In the genomic region with DNA sequence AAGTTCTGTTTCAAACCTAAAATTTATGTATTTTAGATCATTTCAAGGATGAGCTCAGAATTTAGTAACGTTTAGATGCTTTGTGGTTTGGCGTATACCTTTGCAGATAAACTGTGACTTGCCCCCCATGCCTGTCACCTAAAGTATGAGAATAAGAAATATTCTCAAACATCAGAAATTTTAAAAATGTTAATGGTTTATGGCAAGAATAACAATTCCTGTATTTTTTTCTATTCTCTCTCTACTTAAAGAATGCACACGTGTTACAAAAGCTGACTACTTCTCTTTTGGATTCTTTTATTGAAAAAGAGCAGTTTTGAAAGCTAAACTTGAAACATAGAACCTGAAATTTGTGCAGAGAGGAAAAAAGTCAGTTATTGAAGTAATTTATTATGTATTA, we compare ENCODE assay signal across 18 cellular contexts. TPM values are rescaled to one million over a fixed set of nuclear protein-coding genes. Genes with fewer than 3 reads are reported as not detected.
DNase-seq lines count a peak whose midpoint lies in the region; ATAC-seq, FAIRE-seq and TF ChIP-seq lines count a peak whose summit lies in the region.
"Had no signal": no experiment of that assay in that cellular context is flagged by ENCODE, and none has a peak within 500 bp of the region (broad histone marks: within the 10 kb centered on the region; RNA-seq: fewer than 3 reads in every experiment).

No MANE protein-coding gene starts in this region.

- H3K9me3 Mint-ChIP-seq in stimulated activated naive CD8-positive, alpha-beta T cell treated with anti-CD3 and anti-CD28 coated beads, Interleukin-15, amount 100 ng/mL, for 72 hours = no peaks in the 10 kb centered on the region
- H3K9me3 Mint-ChIP-seq in naive thymus-derived CD8-positive, alpha-beta T cell = no peaks in the 10 kb centered on the region
- H3K9me3 Mint-ChIP-seq: dendritic cell treated with granulocyte-macrophage colony-stimulating factor and Interleukin-4, amounts not matched to agents 40 ng/mL and 50 ng/mL, for 4 days; nephron progenitor cell; WTC11 had no signal

- TF ChIP-seq EP300 in HepG2 (IDR thresholded peaks at IDR 0.05; ENCODE audit: low read depth in 2 of 2, low read length in 2 of 2) (no peak), HepG2 (CRISPR knock-in tag; IDR thresholded peaks at IDR 0.05; ENCODE audit: borderline replicate concordance) (no peak)

- H3K4me3 ChIP-seq in ACC112 (ENCODE audit: low read depth, low read length) = peak overlapping the region; percentile 90
- peak overlapping the region; percentile 74 to 95 for H3K4me3 ChIP-seq in ascending aorta
- peak overlapping the region in 2 of 3 experiments; percentile 83 to 86; a peak in 3 of 6 replicates for H3K4me3 ChIP-seq in HepG2 (replicated peaks in 1 of 3; ENCODE audit: insufficient read depth in 1 of 3, low read depth in 2 of 3, low read length in 3 of 3)
- peak overlapping the region in 1 of 2 donors; percentile 90 for H3K4me3 ChIP-seq in stomach smooth muscle (ENCODE audit: low read length in 2 of 2)
- H3K4me3 ChIP-seq: HAP-1 had no signal

- H2AFZ ChIP-seq in ACC112 (ENCODE audit: low read length, unreplicated experiment) = no peak overlapping the region
- no peak overlapping the region for H2AFZ ChIP-seq in HepG2 (ENCODE audit: low read length)

- H3K36me3 ChIP-seq in ACC112 (ENCODE audit: insufficient read depth, low read length) (peaks cover 24% of the 10 kb centered on the region), ascending aorta (peaks cover 0 to 6% of the 10 kb centered on the region in 2 donors), HepG2 (replicated peaks in 1 of 2; ENCODE audit: control insufficient read depth in 1 of 2, insufficient read depth in 2 of 2, low read length in 2 of 2) (peaks cover 2 to 16% of the 10 kb centered on the region in 2 experiments; a peak in 3 of 5 replicates), stomach smooth muscle (ENCODE audit: control insufficient read depth in 2 of 2, insufficient read depth in 2 of 2, low read length in 2 of 2) (peaks cover 5 to 8% of the 10 kb centered on the region in 2 donors)

- DNase-seq in ascending aorta (ENCODE audit: low spot score in 2 of 2) (no peak), HepG2 (ENCODE audit: low spot score) (no peak), GM10248 (ENCODE audit: extremely low spot score) (no peak)
- DNase-seq in stimulated activated naive CD8-positive, alpha-beta T cell treated with anti-CD3 and anti-CD28 coated beads, Interleukin-15, amount 100 ng/mL, for 72 hours = no peak
- no peak for DNase-seq in naive thymus-derived CD8-positive, alpha-beta T cell
- DNase-seq: anterior cingulate cortex; NCI-H2081; NCI-H526; nephron progenitor cell; Peyer's patch; stimulated activated CD4-positive, alpha-beta T cell treated with anti-CD3 and anti-CD28 coated beads, Interleukin-2, amount 100 ng/mL, for 24 hours had no signal

- peaks cover 10% of the 10 kb centered on the region for H3K4me1 ChIP-seq in ACC112 (ENCODE audit: control insufficient read depth, insufficient read depth, low read length, unreplicated experiment)
- H3K4me1 ChIP-seq in ascending aorta = peaks cover 0 to 4% of the 10 kb centered on the region in 2 donors
- H3K4me1 ChIP-seq in HepG2 (ENCODE audit: insufficient read depth, low read length) = peaks cover 64% of the 10 kb centered on the region
- H3K4me1 ChIP-seq in stomach smooth muscle (ENCODE audit: control insufficient read depth, insufficient read depth, low read length) = peaks cover 7% of the 10 kb centered on the region

- H3K36me3 Mint-ChIP-seq in naive thymus-derived CD8-positive, alpha-beta T cell = peaks cover 0 to 9% (median 2%) of the 10 kb centered on the region in 3 donors
- H3K36me3 Mint-ChIP-seq: WTC11 had no signal

- no peak for FAIRE-seq in HepG2 (lab: Jason Lieb, UNC)

- CTCF ChIA-PET in HepG2 (lab: Yijun Ruan, JAX; ENCODE audit: low intra/inter-chr PET ratio, low total read pairs) (no interaction called here), GM10248 (lab: Yijun Ruan, JAX) (no interaction called here)

- peak overlapping the region; percentile 81 for H3K4me2 ChIP-seq in HepG2 (ENCODE audit: low read depth, low read length)

- TF ChIP-seq RAD21 in HepG2 (CRISPR knock-in tag; IDR thresholded peaks at IDR 0.05) = no peak

- H3K27me3 ChIP-seq in ACC112 (ENCODE audit: insufficient read depth, low read length) (no peaks in the 10 kb centered on the region), ascending aorta (no peaks in the 10 kb centered on the region), HepG2 (ENCODE audit: control insufficient read depth in 1 of 2, insufficient read depth in 2 of 2, low read length in 2 of 2) (no peaks in the 10 kb centered on the region; a peak in 1 of 5 replicates), stomach smooth muscle (ENCODE audit: control insufficient read depth in 1 of 2, insufficient read depth in 2 of 2, low read length in 2 of 2) (no peaks in the 10 kb centered on the region)
- H3K27me3 ChIP-seq: Peyer's patch had no signal

- peaks cover 10% of the 10 kb centered on the region for H3K4me1 Mint-ChIP-seq in stimulated activated naive CD8-positive, alpha-beta T cell treated with anti-CD3 and anti-CD28 coated beads, Interleukin-15, amount 100 ng/mL, for 72 hours
- peaks cover 12 to 16% (median 14%) of the 10 kb centered on the region in 4 donors for H3K4me1 Mint-ChIP-seq in naive thymus-derived CD8-positive, alpha-beta T cell

- H3K27me3 Mint-ChIP-seq in stimulated activated naive CD8-positive, alpha-beta T cell treated with anti-CD3 and anti-CD28 coated beads, Interleukin-15, amount 100 ng/mL, for 72 hours = peaks cover 13% of the 10 kb centered on the region
- H3K27me3 Mint-ChIP-seq in naive thymus-derived CD8-positive, alpha-beta T cell = peaks cover 0 to 12% (median 0%) of the 10 kb centered on the region in 5 donors

- ATAC-seq in HepG2 = no peak
- no peak for ATAC-seq in stimulated activated naive CD8-positive, alpha-beta T cell treated with anti-CD3 and anti-CD28 coated beads, Interleukin-15, amount 100 ng/mL, for 72 hours
- ATAC-seq in GM19455 (IDR thresholded peaks at IDR 0.05; ENCODE audit: unreplicated experiment) = no peak
- ATAC-seq in naive thymus-derived CD8-positive, alpha-beta T cell = no peak
- ATAC-seq: esophagus mucosa, WTC11 had no signal

- POLR2A ChIA-PET in HepG2 (lab: Yijun Ruan, JAX) (interaction anchor here (1.0 kb wide), 1 partner anchor 17 kb away, joined by 3 read pairs; no protein-coding TSS in a partner anchor), GM10248 (lab: Yijun Ruan, JAX) (no interaction called here)
- POLR2A ChIA-PET in naive thymus-derived CD8-positive, alpha-beta T cell (lab: Charles Lee) = interaction anchor here (0.6 to 2.0 kb wide), 2 partner anchors 9 to 615 kb away, joined by 3 to 9 read pairs; no protein-coding TSS in a partner anchor

- peaks cover 29% of the 10 kb centered on the region for H4K20me1 ChIP-seq in HepG2 (ENCODE audit: insufficient read depth, low read length)

- peak overlapping the region; percentile 6; the same call in 1 of the 2 replicates for H3K27ac ChIP-seq in ACC112 (ENCODE audit: low read depth, low read length)
- peak overlapping the region; percentile 95 to 98 for H3K27ac ChIP-seq in ascending aorta
- H3K27ac ChIP-seq in HepG2 (ENCODE audit: extremely low read length, insufficient read depth, low read length) = peak overlapping the region; percentile 34
- peak overlapping the region; percentile 2 for H3K27ac ChIP-seq in stomach smooth muscle (ENCODE audit: low read length)

- H3K27ac Mint-ChIP-seq in stimulated activated naive CD8-positive, alpha-beta T cell treated with anti-CD3 and anti-CD28 coated beads, Interleukin-15, amount 100 ng/mL, for 72 hours = no peak overlapping the region
- no peak overlapping the region for H3K27ac Mint-ChIP-seq in naive thymus-derived CD8-positive, alpha-beta T cell
- H3K27ac Mint-ChIP-seq: dendritic cell treated with granulocyte-macrophage colony-stimulating factor and Interleukin-4, amounts not matched to agents 40 ng/mL and 50 ng/mL, for 4 days; nephron progenitor cell had no signal

- no peak overlapping the region for H3K4me3 Mint-ChIP-seq in stimulated activated naive CD8-positive, alpha-beta T cell treated with anti-CD3 and anti-CD28 coated beads, Interleukin-15, amount 100 ng/mL, for 72 hours
- no peak overlapping the region for H3K4me3 Mint-ChIP-seq in naive thymus-derived CD8-positive, alpha-beta T cell
- H3K4me3 Mint-ChIP-seq: dendritic cell treated with granulocyte-macrophage colony-stimulating factor and Interleukin-4, amounts not matched to agents 40 ng/mL and 50 ng/mL, for 4 days; nephron progenitor cell; WTC11 had no signal

- intact Hi-C loops in ascending aorta (cut with DNase I) = no loop called here
- intact Hi-C loops in HepG2 (cut with micrococcal nuclease; ENCODE audit: unreplicated experiment) = loop anchor here (5.0 to 10.0 kb wide), 2 partner anchors 34 to 99 kb away; no protein-coding TSS in a partner anchor

- H3K79me2 ChIP-seq in ACC112 (ENCODE audit: control insufficient read depth, insufficient read depth, low read length, unreplicated experiment) = peaks cover 82% of the 10 kb centered on the region
- peaks cover 89% of the 10 kb centered on the region for H3K79me2 ChIP-seq in HepG2 (ENCODE audit: insufficient read depth, low read length)

- H3K9ac ChIP-seq in HepG2 (ENCODE audit: insufficient read depth, low read depth, low read length) (peak overlapping the region; percentile 92; the same call in 1 of the 2 replicates), stomach smooth muscle (ENCODE audit: low read length in 2 of 2) (peak overlapping the region in 1 of 2 donors; percentile 20)

- no peaks in the 10 kb centered on the region for H3K9me3 ChIP-seq in ascending aorta
- H3K9me3 ChIP-seq in HepG2 (ENCODE audit: low read length) = no peaks in the 10 kb centered on the region
- H3K9me3 ChIP-seq in stomach smooth muscle (ENCODE audit: control insufficient read depth in 2 of 2, low read length in 2 of 2) = no peaks in the 10 kb centered on the region
- H3K9me3 ChIP-seq: HAP-1, Peyer's patch had no signal

- in situ Hi-C loops in HepG2 (cut with HindIII; ENCODE audit: extremely low pct_ligation_motif_present, low pct_unique_long_range_greater_than_20kb) = no loop called here

- no TSS peak for BruUV-seq in HepG2 (replicated peaks; lab: Mats Ljungman, UMichigan)

- TF ChIP-seq CTCF in ascending aorta (IDR thresholded peaks at IDR 0.05) = no peak
- no peak for TF ChIP-seq CTCF in HepG2 (CRISPR knock-in tag; IDR thresholded peaks at IDR 0.05)
- TF ChIP-seq CTCF in GM10248 (IDR thresholded peaks at IDR 0.05; ENCODE audit: control extremely low read depth, extremely low read depth, low read depth, missing control alignments) = no peak

- no peak for TF ChIP-seq POLR2A in HepG2 (IDR thresholded peaks at IDR 0.05; ENCODE audit: insufficient read depth in 1 of 2, low read depth in 2 of 2, low read length in 2 of 2)

- WGBS in HepG2 (ENCODE audit: low lambda C conversion rate) = 36% methylated on average over 3 of the region's 3 CpGs

RNA-seq across cellular contexts. Expression of a gene that starts 3.9 kb away (rescaled TPM):
- total RNA-seq in ascending aorta (52.0 TPM), HepG2 (2016; rRNA removed; fragmentation: Illumina TruSeq; extraction: Trizol) (14.8 and 28.5 TPM in 2 replicates)
- total RNA-seq in HepG2 (2016; cell fraction: cytosol; rRNA removed; fragmentation: Illumina TruSeq; extraction: Trizol; ENCODE audit: low read depth) = 8.1 and 8.4 TPM in 2 replicates
- total RNA-seq in HepG2 (2016; cell fraction: insoluble cytoplasmic fraction; rRNA removed; fragmentation: Illumina TruSeq; extraction: Trizol) = 11.5 and 25.9 TPM in 2 replicates
- 7.4 and 7.5 TPM in 2 replicates for total RNA-seq in HepG2 (2016; cell fraction: membrane; rRNA removed; fragmentation: Illumina TruSeq; extraction: Trizol)
- total RNA-seq in HepG2 (2016; cell fraction: nucleus; rRNA removed; fragmentation: Illumina TruSeq; extraction: Trizol) = 110 and 115 TPM in 2 replicates
- polyA plus RNA-seq in HepG2 (2011; rRNA removed) = 14.1 and 14.7 TPM in 2 replicates
- polyA plus RNA-seq in HepG2 (2011; cell fraction: cytosol; rRNA removed) = 11.0 and 12.6 TPM in 2 replicates
- 20.1 and 25.7 TPM in 2 replicates for polyA plus RNA-seq in HepG2 (2011; cell fraction: nucleus; rRNA removed)
- 4.5 and 5.7 TPM in 2 replicates for polyA plus RNA-seq in HepG2 (2012)
- 0.64 and 0.71 TPM in 2 replicates for polyA plus RNA-seq in HepG2 (2016; cell fraction: cytosol; fragmentation: Illumina TruSeq; extraction: Trizol; ENCODE audit: low read depth)
- 11.5 and 13.5 TPM in 2 replicates for polyA plus RNA-seq in HepG2 (2016; cell fraction: insoluble cytoplasmic fraction; fragmentation: Illumina TruSeq; extraction: Trizol; ENCODE audit: low read depth)
- 3.0 and 3.1 TPM in 2 replicates for polyA plus RNA-seq in HepG2 (2016; cell fraction: membrane; fragmentation: Illumina TruSeq; extraction: Trizol; ENCODE audit: low read depth)
- polyA plus RNA-seq in HepG2 (2016; cell fraction: nucleus; fragmentation: Illumina TruSeq; extraction: Trizol; ENCODE audit: insufficient read depth, low read depth) = 15.9 and 21.9 TPM in 2 replicates
- 62.5 and 117 TPM in 2 replicates for polyA minus RNA-seq in HepG2 (2011; rRNA and poly(A)+ RNA removed; ENCODE audit: low replicate concordance)
- polyA minus RNA-seq in HepG2 (2011; cell fraction: cytosol; rRNA and poly(A)+ RNA removed) = 18.3 and 19.2 TPM in 2 replicates
- 167 and 202 TPM in 2 replicates for polyA minus RNA-seq in HepG2 (2011; cell fraction: nucleus; rRNA and poly(A)+ RNA removed)
- total RNA-seq in naive thymus-derived CD8-positive, alpha-beta T cell = 1 to 10 TPM; 6.3 to 7.1 TPM
- 1 to 10 TPM; 7.4 to 7.8 (median 7.6) TPM for polyA plus RNA-seq in naive thymus-derived CD8-positive, alpha-beta T cell

Comparison
In these comparisons a context has a peak if more than half of its experiments do, and no peak if none do; other contexts are left out.
1. H3K27ac ChIP-seq: peak in every context shown above with its lines; median percentile 96 in ascending aorta; 34 in HepG2; 6 in ACC112; 2 in stomach smooth muscle.